ENCODE assay signal across 7 cellular contexts in the genomic region with DNA sequence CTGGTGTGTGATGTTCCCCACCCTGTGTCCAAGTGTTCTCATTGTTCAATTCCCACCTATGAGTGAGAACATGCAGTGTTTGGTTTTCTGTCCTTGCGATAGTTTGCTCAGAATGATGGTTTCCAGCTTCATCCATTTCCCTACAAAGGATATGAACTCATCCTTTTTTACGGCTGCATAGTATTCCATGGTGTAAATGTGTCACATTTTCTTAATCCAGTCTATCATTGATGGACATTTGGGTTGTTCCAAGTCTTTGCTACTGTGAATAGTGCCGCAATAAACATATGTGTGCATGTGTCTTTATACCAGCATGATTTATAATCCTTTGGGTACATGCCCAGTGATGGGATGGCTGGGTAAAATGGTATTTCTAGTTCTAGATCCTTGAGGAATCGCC. TPM values are rescaled to one million over a fixed set of nuclear protein-coding genes. Genes with fewer than 3 reads are reported as not detected.
"Had no signal": no experiment of that assay in that cellular context is flagged by ENCODE, and none has a peak within 500 bp of the region (broad histone marks: within the 10 kb centered on the region; RNA-seq: fewer than 3 reads in every experiment).

No MANE protein-coding gene starts in this region.

RNA-seq across cellular contexts. Expression of a gene that starts 12.4 kb away (rescaled TPM):
- total RNA-seq: GM23248, H4, H9, HFFc6 had no signal
- polyA plus RNA-seq: GM23248 had no signal

RNA-seq across cellular contexts. Expression of a gene that starts 34.1 kb away (rescaled TPM):
- total RNA-seq: GM23248, GM23338, H1, H7, H9, HFFc6 had no signal
- polyA plus RNA-seq: GM23248, GM23338 had no signal

RNA-seq across cellular contexts. Expression of a gene that starts 54.3 kb away (rescaled TPM):
- total RNA-seq: GM23248, GM23338, H1, H4, H7, H9, HFFc6 had no signal
- polyA plus RNA-seq: GM23248, GM23338 had no signal
